Comparison of ENCODE assay signal across 12 cellular contexts in genomic region chr5:109645591-109646236, GRCh38. TPM values are rescaled to one million over a fixed set of nuclear protein-coding genes. Genes with fewer than 3 reads are reported as not detected.
DNase-seq lines count a peak whose midpoint lies in the region; ATAC-seq, FAIRE-seq and TF ChIP-seq lines count a peak whose summit lies in the region.
"Had no signal": no experiment of that assay in that cellular context is flagged by ENCODE, and none has a peak within 500 bp of the region (broad histone marks: within the 10 kb centered on the region; RNA-seq: fewer than 3 reads in every experiment).

No MANE protein-coding gene starts in this region.

- no peak overlapping the region; the same call in none of the 2 replicates for H2AFZ ChIP-seq in DND-41 (ENCODE audit: low read depth, low read length)
- peak overlapping the region; percentile 72; the same call in 1 of the 2 replicates for H2AFZ ChIP-seq in K562 (ENCODE audit: low read depth, low read length)
- H2AFZ ChIP-seq in neural progenitor cell (replicated peaks) = no peak overlapping the region

- CTCF ChIA-PET in K562 (lab: Yijun Ruan, JAX; ENCODE audit: low intra/inter-chr PET ratio) = no interaction called here

- H3K9me3 Mint-ChIP-seq in neural progenitor cell = peaks cover 6% of the 10 kb centered on the region
- H3K9me3 Mint-ChIP-seq: memory B cell; stimulated activated memory B cell treated with anti-CD40 and anti-IgM and Interleukin-4, amounts not matched to agents 10 μg/mL and 1 μg/mL and 100 μg/mL, for 72 hours had no signal

- H3K36me3 ChIP-seq in DND-41 (ENCODE audit: insufficient read depth, low read length) (no peaks in the 10 kb centered on the region), K562 (ENCODE audit: control insufficient read depth, insufficient read depth, low read length) (no peaks in the 10 kb centered on the region), neural progenitor cell (no peaks in the 10 kb centered on the region), H7 (replicated peaks; ENCODE audit: control insufficient read depth, insufficient read depth, low read length) (no peaks in the 10 kb centered on the region)

- TF ChIP-seq CTCF in DND-41 (IDR thresholded peaks at IDR 0.05; ENCODE audit: borderline replicate concordance, extremely low read depth, low read length, poor library complexity, severe bottlenecking) (no peak), K562 (IDR thresholded peaks at IDR 0.05 in 2 of 3, conservative IDR thresholded peaks at IDR 0.05 in 1 of 3; ENCODE audit: insufficient read depth in 2 of 3, low read depth in 1 of 3, low read length in 3 of 3) (no peak), neural progenitor cell (IDR thresholded peaks at IDR 0.05) (no peak), omental fat pad (IDR thresholded peaks at IDR 0.05) (no peak)

- BruUV-seq in K562 (replicated peaks; lab: Mats Ljungman, UMichigan) = no TSS peak

- H3K9me1 ChIP-seq in K562 (ENCODE audit: control insufficient read depth, insufficient read depth, low read length) = no peaks in the 10 kb centered on the region

- in situ Hi-C loops in K562 (cut with MboI) = no loop called here

- H3K36me3 Mint-ChIP-seq in neural progenitor cell = no peaks in the 10 kb centered on the region
- H3K36me3 Mint-ChIP-seq: memory B cell; stimulated activated memory B cell treated with anti-CD40 and anti-IgM and Interleukin-4, amounts not matched to agents 10 μg/mL and 1 μg/mL and 100 μg/mL, for 72 hours had no signal

- H3F3A ChIP-seq in neural progenitor cell (ENCODE audit: low read depth) = peaks cover 9% of the 10 kb centered on the region

- no peak for DNase-seq in DND-41
- peak; percentile 41 for DNase-seq in NCI-H2227 (lab: John Stamatoyannopoulos, UW; ENCODE audit: unreplicated experiment)
- peak in 1 of 4 experiments; percentile 61 for DNase-seq in K562 (ENCODE audit: extremely low read depth in 1 of 4, low spot score in 3 of 4)
- peak; percentile 66 for DNase-seq in neural progenitor cell (ENCODE audit: low spot score)
- no peak for DNase-seq in MV-4-11 (lab: John Stamatoyannopoulos, UW)
- no peak for DNase-seq in omental fat pad (ENCODE audit: low spot score)
- DNase-seq in H7 = no peak
- DNase-seq: activated CD4-positive, alpha-beta T cell treated with anti-CD3 and anti-CD28 coated beads, Interleukin-2, amount 50 U/mL, for 48 hours; effector CD8-positive, alpha-beta T cell had no signal

- H3K27me3 Mint-ChIP-seq in neural progenitor cell (ENCODE audit: insufficient read depth, low read depth) = no peaks in the 10 kb centered on the region
- H3K27me3 Mint-ChIP-seq: memory B cell had no signal

- H3K27me3 ChIP-seq in DND-41 (ENCODE audit: insufficient read depth, low read length, poor library complexity) (no peaks in the 10 kb centered on the region), K562 (ENCODE audit: control insufficient read depth in 2 of 2, insufficient read depth in 2 of 2, low read length in 2 of 2) (no peaks in the 10 kb centered on the region), neural progenitor cell (no peaks in the 10 kb centered on the region), H7 (ENCODE audit: control insufficient read depth, insufficient read depth, low read length) (no peaks in the 10 kb centered on the region)

- no peak overlapping the region for H3K4me3 ChIP-seq in DND-41 (ENCODE audit: low read depth in 1 of 2, low read length in 2 of 2)
- H3K4me3 ChIP-seq in K562 = no peak overlapping the region
- no peak overlapping the region for H3K4me3 ChIP-seq in neural progenitor cell
- no peak overlapping the region for H3K4me3 ChIP-seq in H7 (ENCODE audit: insufficient read depth, low read depth, low read length)

- H3K79me2 ChIP-seq in DND-41 (ENCODE audit: insufficient read depth, low read length) (no peaks in the 10 kb centered on the region), K562 (ENCODE audit: control insufficient read depth, insufficient read depth, low read length) (no peaks in the 10 kb centered on the region), neural progenitor cell (ENCODE audit: low read depth) (no peaks in the 10 kb centered on the region)

- 8% methylated on average over 2 of the region's 2 CpGs for WGBS in K562 (ENCODE audit: insufficient coverage, low coverage, missing lambda C conversion rate)

- TF ChIP-seq POLR2A in K562 (conservative IDR thresholded peaks at IDR 0.05) = no peak

- no peak for TF ChIP-seq RAD21 in K562 (CRISPR knock-in tag; conservative IDR thresholded peaks at IDR 0.05 in 1 of 2, IDR thresholded peaks at IDR 0.05 in 1 of 2)

- ATAC-seq in DND-41 (ENCODE audit: insufficient read depth, low read depth) (0 out of 3 replicates have a peak, but pooled peaks have one; percentile 27), K562 (peak; percentile 35; the same call in 1 of the 3 replicates), GM21381 (IDR thresholded peaks at IDR 0.05; ENCODE audit: unreplicated experiment) (no peak), omental fat pad (ENCODE audit: low FRiP score) (no peak)
- ATAC-seq: stimulated activated memory B cell treated with anti-CD40 and anti-IgM and Interleukin-4, amounts not matched to agents 10 μg/mL and 1 μg/mL and 100 μg/mL, for 72 hours had no signal

- H3K27ac ChIP-seq in DND-41 (ENCODE audit: low read length) (no peak overlapping the region; the same call in 1 of the 2 replicates), K562 (ENCODE audit: extremely low read depth, low read depth, low read length) (no peak overlapping the region), neural progenitor cell (no peak overlapping the region)

- H3K4me1 ChIP-seq in DND-41 (ENCODE audit: insufficient read depth, low read length) = peaks cover 7% of the 10 kb centered on the region
- H3K4me1 ChIP-seq in K562 (replicated peaks in 1 of 2; ENCODE audit: control insufficient read depth in 2 of 2, insufficient read depth in 2 of 2, low read length in 2 of 2) = peaks cover 0 to 4% of the 10 kb centered on the region in 2 experiments; a peak in 4 of 5 replicates
- H3K4me1 ChIP-seq in neural progenitor cell = peaks cover 19% of the 10 kb centered on the region

- H4K20me1 ChIP-seq in DND-41 (ENCODE audit: insufficient read depth, low read length) = no peaks in the 10 kb centered on the region
- H4K20me1 ChIP-seq in K562 (replicated peaks; ENCODE audit: control insufficient read depth, insufficient read depth, low read length) = no peaks in the 10 kb centered on the region
- H4K20me1 ChIP-seq in neural progenitor cell (ENCODE audit: low read depth) = no peaks in the 10 kb centered on the region

- POLR2A ChIA-PET in K562 (lab: Yijun Ruan, JAX) = interaction anchor here (1.0 kb wide), 1 partner anchor 17 kb away, joined by 4 read pairs; no protein-coding TSS in a partner anchor

- H3K4me3 Mint-ChIP-seq in neural progenitor cell = no peak overlapping the region
- H3K4me3 Mint-ChIP-seq: memory B cell; stimulated activated memory B cell treated with anti-CD40 and anti-IgM and Interleukin-4, amounts not matched to agents 10 μg/mL and 1 μg/mL and 100 μg/mL, for 72 hours had no signal

- FAIRE-seq in K562 (lab: Jason Lieb, UNC) = no peak

- TF ChIP-seq EP300 in K562 (IDR thresholded peaks at IDR 0.05; ENCODE audit: low read length) = no peak

- H3K9ac ChIP-seq in DND-41 (ENCODE audit: low read depth, low read length) (no peak overlapping the region), K562 (ENCODE audit: insufficient read depth in 1 of 2, low read depth in 2 of 2, low read length in 2 of 2) (no peak overlapping the region), neural progenitor cell (no peak overlapping the region)

- H3K4me1 Mint-ChIP-seq in neural progenitor cell = peaks cover 28% of the 10 kb centered on the region
- H3K4me1 Mint-ChIP-seq: memory B cell; stimulated activated memory B cell treated with anti-CD40 and anti-IgM and Interleukin-4, amounts not matched to agents 10 μg/mL and 1 μg/mL and 100 μg/mL, for 72 hours had no signal

- H3K4me2 ChIP-seq in DND-41 (ENCODE audit: insufficient read depth, low read length) (no peak overlapping the region), K562 (ENCODE audit: insufficient read depth, low read length) (no peak overlapping the region), neural progenitor cell (peak overlapping the region; percentile 32)

- peak overlapping the region; percentile 88 for H3K27ac Mint-ChIP-seq in neural progenitor cell
- H3K27ac Mint-ChIP-seq: memory B cell; stimulated activated memory B cell treated with anti-CD40 and anti-IgM and Interleukin-4, amounts not matched to agents 10 μg/mL and 1 μg/mL and 100 μg/mL, for 72 hours had no signal

- H3K9me3 ChIP-seq in DND-41 (ENCODE audit: insufficient read depth, low read length, severe bottlenecking) (no peaks in the 10 kb centered on the region), K562 (replicated peaks; ENCODE audit: control insufficient read depth, insufficient read depth, low read depth, low read length) (no peaks in the 10 kb centered on the region), neural progenitor cell (ENCODE audit: low read depth) (no peaks in the 10 kb centered on the region)

- intact Hi-C loops in K562 (cut with micrococcal nuclease) = no loop called here

TF ChIP-seq in K562, 482 proteins besides CTCF, POLR2A, EP300 and RAD21 (continues in another document):
- no peak for TF ChIP-seq ZNF780A (CRISPR knock-in tag; IDR thresholded peaks at IDR 0.05)
- no peak for TF ChIP-seq SRSF1 (IDR thresholded peaks at IDR 0.05; ENCODE audit: low read depth, low read length)
- TF ChIP-seq RBM39 (optimal IDR thresholded peaks at IDR 0.05; ENCODE audit: low read depth, low read length) = no peak
- no peak for TF ChIP-seq OTX1 (CRISPR knock-in tag; IDR thresholded peaks at IDR 0.05)
- peak; percentile 11 for TF ChIP-seq MEIS2 (IDR thresholded peaks at IDR 0.05; ENCODE audit: partially characterized antibody)

RNA-seq across cellular contexts. Expression of gene MAN2A1, which starts 44.0 kb away (rescaled TPM):
- total RNA-seq in K562 (2011; cell fraction: chromatin; rRNA removed; ENCODE audit: low replicate concordance) = 49.3 and 133 TPM in 2 replicates
- 34.5 and 44.9 TPM in 2 replicates for total RNA-seq in K562 (2011; cell fraction: nucleolus; rRNA removed)
- total RNA-seq in K562 (2011; cell fraction: nucleoplasm; rRNA removed) = 56.6 and 71.8 TPM in 2 replicates
- 18.7 and 20.9 TPM in 2 replicates for total RNA-seq in K562 (2014; rRNA removed)
- total RNA-seq in K562 (2014; rRNA removed; fragmentation: Illumina TruSeq; extraction: Trizol) = 32.0 and 33.4 TPM in 2 replicates
- total RNA-seq in K562 (2015; rRNA removed; fragmentation: Illumina TruSeq; extraction: Trizol) = 28.9 and 29.0 TPM in 2 replicates
- total RNA-seq in K562 (2021) = 25.8 and 25.9 TPM in 2 replicates
- polyA plus RNA-seq in K562 (2011; rRNA removed) = 26.0 and 31.4 TPM in 2 replicates
- polyA plus RNA-seq in K562 (2011; cell fraction: cytosol; rRNA removed) = 6.3 and 9.5 TPM in 2 replicates
- polyA plus RNA-seq in K562 (2011; cell fraction: nucleus; rRNA removed) = 34.5 and 43.8 TPM in 2 replicates
- polyA plus RNA-seq in K562 (2012) = 11.9 and 17.3 TPM in 2 replicates
- polyA plus RNA-seq in K562 (2014; fragmentation: Illumina TruSeq; extraction: Trizol) = 15.4 and 19.8 TPM in 2 replicates
- polyA plus RNA-seq in K562 (2014; fragmentation: Nextera tagmentation; extraction: Ambion mirVana) = 1 to 10 TPM; 5.2 to 8.2 TPM
- 10.9 and 15.1 TPM in 2 replicates for polyA plus RNA-seq in K562 (2014; rRNA removed)
- 76.8 and 82.8 TPM in 2 replicates for polyA minus RNA-seq in K562 (2011; rRNA and poly(A)+ RNA removed)
- polyA minus RNA-seq in K562 (2011; cell fraction: cytosol; rRNA and poly(A)+ RNA removed) = 20.2 and 32.8 TPM in 2 replicates
- 87.9 and 133 TPM in 2 replicates for polyA minus RNA-seq in K562 (2011; cell fraction: nucleus; rRNA and poly(A)+ RNA removed)
- total RNA-seq in neural progenitor cell (ENCODE audit: low replicate concordance) = 103 and 130 TPM in 2 replicates
- 10 to 100 TPM; 38.3 to 51.9 (median 46.2) TPM for total RNA-seq in omental fat pad
- total RNA-seq in H7 (2014; rRNA removed; shearing (Covaris generic)) = 53.5 and 70.3 TPM in 2 replicates

Comparison
In these comparisons a context has a peak if more than half of its experiments do, and no peak if none do; other contexts are left out.
1. ATAC-seq: peak in DND-41 (single experiment) and K562 (single experiment); none in GM21381 (single experiment) and omental fat pad (single experiment).
2. DNase-seq: peak in NCI-H2227 (single experiment) and neural progenitor cell (single experiment); none in DND-41 (single experiment), MV-4-11 (single experiment), omental fat pad (single experiment) and H7 (single experiment).